ENCODE assay signal across 8 cellular contexts in the genomic region with DNA sequence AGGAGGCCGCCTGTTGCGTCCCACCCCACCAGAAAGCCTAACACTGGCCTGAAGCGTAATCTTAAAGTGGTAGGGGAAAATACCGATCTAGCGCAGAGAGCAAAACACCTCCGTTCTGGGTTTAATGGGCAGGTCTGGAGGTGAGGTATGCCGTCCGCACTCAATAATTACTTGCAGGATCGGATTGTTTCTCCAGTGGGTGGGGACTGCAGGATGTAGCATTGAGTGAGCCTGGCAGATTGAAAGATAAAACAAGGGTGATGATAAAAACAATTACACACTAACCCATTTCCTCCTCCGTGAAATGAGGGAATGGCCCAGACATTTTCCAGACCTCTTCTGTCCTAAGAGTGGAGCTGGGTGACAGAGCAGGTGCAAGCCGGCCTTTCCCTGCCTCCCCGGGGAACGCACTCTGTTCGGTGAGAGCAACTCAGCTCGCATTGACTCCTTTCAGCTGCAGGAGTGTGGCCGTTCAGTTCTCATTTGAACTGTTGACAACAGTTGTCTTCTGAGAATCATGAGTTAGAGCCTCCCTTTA.
A peak's percentile ranks its signal among the peaks of the same experiment; 100 is the strongest.
DNase-seq lines count a peak whose midpoint lies in the region; ATAC-seq and TF ChIP-seq lines count a peak whose summit lies in the region.

No MANE protein-coding gene starts in this region.

- peak in 1 of 2 experiments; percentile 53; a peak in 2 of 4 replicates for TF ChIP-seq EP300 in SK-N-SH (IDR thresholded peaks at IDR 0.05; ENCODE audit: borderline replicate concordance in 1 of 2, low read depth in 1 of 2, low read length in 1 of 2)

- peak overlapping the region; percentile 84 for H3K4me2 ChIP-seq in SK-N-SH

- 16% methylated on average over 14 of the region's 16 CpGs for WGBS in SK-N-SH (ENCODE audit: low lambda C conversion rate)
- 11 to 23% methylated on average over 16 of the region's 16 CpGs for WGBS in lung, 2 donors
- WGBS in thyroid gland, 2 donors = 6 to 10% methylated on average over 16 of the region's 16 CpGs

- TF ChIP-seq RAD21 in SK-N-SH (IDR thresholded peaks at IDR 0.05; ENCODE audit: low read length) = no peak

- no peaks in the 10 kb centered on the region for H3K9me3 ChIP-seq in SK-N-SH
- no peaks in the 10 kb centered on the region for H3K9me3 ChIP-seq in lung (ENCODE audit: control insufficient read depth in 2 of 2, insufficient read depth in 1 of 2, low read length in 1 of 2)
- H3K9me3 ChIP-seq in thyroid gland = no peaks in the 10 kb centered on the region

- H3K27me3 ChIP-seq in BJ (ENCODE audit: control insufficient read depth, insufficient read depth, low read length) (peaks cover 3% of the 10 kb centered on the region), SK-N-SH (ENCODE audit: insufficient read depth) (no peaks in the 10 kb centered on the region), lung (ENCODE audit: control insufficient read depth, insufficient read depth) (no peaks in the 10 kb centered on the region), thyroid gland (no peaks in the 10 kb centered on the region)

- H3K27ac ChIP-seq in SK-N-SH (ENCODE audit: low read depth in 2 of 2, low read length in 1 of 2) (peak overlapping the region in 1 of 2 experiments; percentile 69; a peak in 2 of 4 replicates), lung (ENCODE audit: low read depth in 1 of 2, low read length in 1 of 2) (peak overlapping the region; percentile 12 to 97), thyroid gland (peak overlapping the region; percentile 84 to 97 (median 90))

- H4K20me1 ChIP-seq in SK-N-SH (ENCODE audit: insufficient read depth) = no peaks in the 10 kb centered on the region

- DNase-seq in BJ (ENCODE audit: low read depth) = no peak
- peak; percentile 53 for DNase-seq in SK-N-SH
- DNase-seq in cerebellum (ENCODE audit: low spot score) = peak; percentile 31
- DNase-seq in lung (ENCODE audit: low spot score) = no peak
- DNase-seq in thyroid gland = peak; percentile 28 to 29
- no peak for DNase-seq in CD1c-positive myeloid dendritic cell (ENCODE audit: extremely low spot score)

- TF ChIP-seq CTCF in BJ (IDR thresholded peaks at IDR 0.05; ENCODE audit: insufficient read depth, low read depth, low read length) (no peak), SK-N-SH (IDR thresholded peaks at IDR 0.05) (no peak), lung (IDR thresholded peaks at IDR 0.05; ENCODE audit: control extremely low read depth, extremely low read depth) (no peak), thyroid gland (IDR thresholded peaks at IDR 0.05) (no peak)

- TF ChIP-seq POLR2A in thyroid gland (IDR thresholded peaks at IDR 0.05) = no peak

- intact Hi-C loops in thyroid gland (cut with DNase I) = no loop called here

- peak overlapping the region; percentile 62 for H3K9ac ChIP-seq in SK-N-SH

- H3K36me3 ChIP-seq in BJ (ENCODE audit: control insufficient read depth, insufficient read depth, low read length) (no peaks in the 10 kb centered on the region), SK-N-SH (replicated peaks in 1 of 2; ENCODE audit: control insufficient read depth in 1 of 2, insufficient read depth in 2 of 2, low read length in 1 of 2) (no peaks in the 10 kb centered on the region), lung (ENCODE audit: control insufficient read depth in 2 of 2, insufficient read depth in 2 of 2, low read length in 2 of 2) (no peaks in the 10 kb centered on the region), thyroid gland (no peaks in the 10 kb centered on the region)

- CTCF ChIA-PET in BJ (lab: Yijun Ruan, JAX) = interaction anchor here (0.9 to 1.5 kb wide), 3 partner anchors 9 to 88 kb away, joined by 3 to 5 read pairs (median 4); no protein-coding TSS in a partner anchor
- CTCF ChIA-PET in SK-N-SH (lab: Yijun Ruan, JAX) = interaction anchor here (0.8 to 1.2 kb wide), 4 partner anchors 22 to 415 kb away, joined by 3 to 5 read pairs (median 4); no protein-coding TSS in a partner anchor

- H3K4me1 ChIP-seq in SK-N-SH (ENCODE audit: control insufficient read depth in 1 of 2, insufficient read depth in 2 of 2, low read depth in 1 of 2, low read length in 1 of 2) (peaks cover 0 to 22% of the 10 kb centered on the region in 2 experiments; a peak in 1 of 4 replicates), lung (ENCODE audit: control insufficient read depth in 2 of 2, insufficient read depth in 2 of 2, low read length in 2 of 2) (peaks cover 0 to 12% of the 10 kb centered on the region in 2 donors), thyroid gland (peaks cover 12 to 26% of the 10 kb centered on the region in 2 donors)

- POLR2A ChIA-PET in BJ (lab: Charles Lee) = no interaction called here
- POLR2A ChIA-PET in SK-N-SH (lab: Yijun Ruan, JAX) = no interaction called here

- H3K79me2 ChIP-seq in SK-N-SH (ENCODE audit: insufficient read depth) = peaks cover 5% of the 10 kb centered on the region; the same call in 1 of the 2 replicates

- H3K4me3 ChIP-seq in BJ (ENCODE audit: low read depth, low read length) (peak overlapping the region; percentile 52), SK-N-SH (ENCODE audit: low read depth in 2 of 2, low read length in 1 of 2) (peak overlapping the region; percentile 79 to 81), lung (peak overlapping the region; percentile 83), thyroid gland (replicated peaks in 1 of 3) (peak overlapping the region; percentile 54 to 99 (median 67))

- H2AFZ ChIP-seq in SK-N-SH (ENCODE audit: low read depth) = peak overlapping the region; percentile 93

- H3F3A ChIP-seq in SK-N-SH (replicated peaks; ENCODE audit: insufficient read depth) = no peaks in the 10 kb centered on the region

- ATAC-seq in GM19452 (IDR thresholded peaks at IDR 0.05; ENCODE audit: unreplicated experiment) (peak; percentile 29), HG03442 (IDR thresholded peaks at IDR 0.05; ENCODE audit: unreplicated experiment) (peak; percentile 18), lung (ENCODE audit: insufficient read depth, low FRiP score) (peak; percentile 8)

- H3K9me2 ChIP-seq in SK-N-SH = no peaks in the 10 kb centered on the region

TF ChIP-seq in SK-N-SH, 30 proteins besides CTCF, POLR2A, EP300 and RAD21 (continues in another document):
- TF ChIP-seq, protein P1, sequence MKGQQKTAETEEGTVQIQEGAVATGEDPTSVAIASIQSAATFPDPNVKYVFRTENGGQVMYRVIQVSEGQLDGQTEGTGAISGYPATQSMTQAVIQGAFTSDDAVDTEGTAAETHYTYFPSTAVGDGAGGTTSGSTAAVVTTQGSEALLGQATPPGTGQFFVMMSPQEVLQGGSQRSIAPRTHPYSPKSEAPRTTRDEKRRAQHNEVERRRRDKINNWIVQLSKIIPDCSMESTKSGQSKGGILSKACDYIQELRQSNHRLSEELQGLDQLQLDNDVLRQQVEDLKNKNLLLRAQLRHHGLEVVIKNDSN (IDR thresholded peaks at IDR 0.05; ENCODE audit: borderline replicate concordance, low read depth) = no peak
- TF ChIP-seq, protein P2, sequence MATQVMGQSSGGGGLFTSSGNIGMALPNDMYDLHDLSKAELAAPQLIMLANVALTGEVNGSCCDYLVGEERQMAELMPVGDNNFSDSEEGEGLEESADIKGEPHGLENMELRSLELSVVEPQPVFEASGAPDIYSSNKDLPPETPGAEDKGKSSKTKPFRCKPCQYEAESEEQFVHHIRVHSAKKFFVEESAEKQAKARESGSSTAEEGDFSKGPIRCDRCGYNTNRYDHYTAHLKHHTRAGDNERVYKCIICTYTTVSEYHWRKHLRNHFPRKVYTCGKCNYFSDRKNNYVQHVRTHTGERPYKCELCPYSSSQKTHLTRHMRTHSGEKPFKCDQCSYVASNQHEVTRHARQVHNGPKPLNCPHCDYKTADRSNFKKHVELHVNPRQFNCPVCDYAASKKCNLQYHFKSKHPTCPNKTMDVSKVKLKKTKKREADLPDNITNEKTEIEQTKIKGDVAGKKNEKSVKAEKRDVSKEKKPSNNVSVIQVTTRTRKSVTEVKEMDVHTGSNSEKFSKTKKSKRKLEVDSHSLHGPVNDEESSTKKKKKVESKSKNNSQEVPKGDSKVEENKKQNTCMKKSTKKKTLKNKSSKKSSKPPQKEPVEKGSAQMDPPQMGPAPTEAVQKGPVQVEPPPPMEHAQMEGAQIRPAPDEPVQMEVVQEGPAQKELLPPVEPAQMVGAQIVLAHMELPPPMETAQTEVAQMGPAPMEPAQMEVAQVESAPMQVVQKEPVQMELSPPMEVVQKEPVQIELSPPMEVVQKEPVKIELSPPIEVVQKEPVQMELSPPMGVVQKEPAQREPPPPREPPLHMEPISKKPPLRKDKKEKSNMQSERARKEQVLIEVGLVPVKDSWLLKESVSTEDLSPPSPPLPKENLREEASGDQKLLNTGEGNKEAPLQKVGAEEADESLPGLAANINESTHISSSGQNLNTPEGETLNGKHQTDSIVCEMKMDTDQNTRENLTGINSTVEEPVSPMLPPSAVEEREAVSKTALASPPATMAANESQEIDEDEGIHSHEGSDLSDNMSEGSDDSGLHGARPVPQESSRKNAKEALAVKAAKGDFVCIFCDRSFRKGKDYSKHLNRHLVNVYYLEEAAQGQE (IDR thresholded peaks at IDR 0.05; ENCODE audit: low read depth, low read length) = no peak
- TF ChIP-seq MXI1 (IDR thresholded peaks at IDR 0.05; ENCODE audit: low read depth, low read length) = 0 out of 2 replicates have a peak, but pooled peaks have one; percentile 5
- TF ChIP-seq EZH2phosphoT487 (IDR thresholded peaks at IDR 0.05; ENCODE audit: borderline replicate concordance, low read depth) = no peak
- TF ChIP-seq NFIC (IDR thresholded peaks at IDR 0.05; ENCODE audit: borderline replicate concordance) = no peak
- TF ChIP-seq GATA2 (CRISPR knock-in tag; IDR thresholded peaks at IDR 0.05) = peak; percentile 78
- no peak for TF ChIP-seq JUND (IDR thresholded peaks at IDR 0.05)
- TF ChIP-seq POLR2AphosphoS5 (IDR thresholded peaks at IDR 0.05; ENCODE audit: low read depth, low read length) = no peak
- peak; percentile 10 for TF ChIP-seq CHD2 (IDR thresholded peaks at IDR 0.05; ENCODE audit: low read length, partially characterized antibody)
- no peak for TF ChIP-seq IRF3 (IDR thresholded peaks at IDR 0.05; ENCODE audit: low read depth, low read length)
- no peak for TF ChIP-seq TEAD4 (IDR thresholded peaks at IDR 0.05; ENCODE audit: borderline replicate concordance, insufficient read depth)
- no peak for TF ChIP-seq FOXM1 (IDR thresholded peaks at IDR 0.05; ENCODE audit: low read depth)
- peak; percentile 18; the same call in 1 of the 2 replicates for TF ChIP-seq TCF12 (IDR thresholded peaks at IDR 0.05)
- TF ChIP-seq SMC3 (IDR thresholded peaks at IDR 0.05; ENCODE audit: low read depth, low read length) = no peak
- TF ChIP-seq FOSL2 (IDR thresholded peaks at IDR 0.05; ENCODE audit: borderline replicate concordance, low read depth) = no peak

Comparison
In these comparisons a context has a peak if more than half of its experiments do, and no peak if none do; other contexts are left out.
1. DNase-seq: peak in SK-N-SH (single experiment), cerebellum (single experiment) and thyroid gland (2 of 2); none in BJ (single experiment), lung (single experiment) and CD1c-positive myeloid dendritic cell (single experiment).
2. Peak in every context shown above with its lines, with median percentiles within 50 percentile points of each other: H3K4me3 ChIP-seq and ATAC-seq.